Comparison of ENCODE assay signal across 21 cellular contexts in genomic region chr10:99958806-99959205, GRCh38. TPM values are rescaled to one million over a fixed set of nuclear protein-coding genes. Genes with fewer than 3 reads are reported as not detected.
DNase-seq lines count a peak whose midpoint lies in the region; FAIRE-seq and TF ChIP-seq lines count a peak whose summit lies in the region.
"Had no signal": no experiment of that assay in that cellular context is flagged by ENCODE, and none has a peak within 500 bp of the region (broad histone marks: within the 10 kb centered on the region; RNA-seq: fewer than 3 reads in every experiment).

No MANE protein-coding gene starts in this region.

- peaks cover 58% of the 10 kb centered on the region for H3K79me2 ChIP-seq in ACC112 (ENCODE audit: control insufficient read depth, insufficient read depth, low read length, unreplicated experiment)
- peaks cover 57% of the 10 kb centered on the region for H3K79me2 ChIP-seq in smooth muscle cell (ENCODE audit: low read depth)

- H3K36me3 ChIP-seq in ACC112 (ENCODE audit: insufficient read depth, low read length) (peaks cover 35% of the 10 kb centered on the region), mesenchymal stem cell (ENCODE audit: control insufficient read depth in 1 of 2, insufficient read depth in 2 of 2, low read depth in 1 of 2, low read length in 2 of 2) (peaks cover 29 to 30% of the 10 kb centered on the region in 2 experiments), smooth muscle cell (ENCODE audit: low read depth) (peaks cover 13% of the 10 kb centered on the region)
- H3K36me3 ChIP-seq: BE2C had no signal

- WGBS in mesenchymal stem cell = no CpG with 5 or more reads among the region's 6 CpGs
- 94% methylated on average over 6 of the region's 6 CpGs for WGBS in smooth muscle cell (ENCODE audit: low lambda C conversion rate)

- H3K4me2 ChIP-seq in mesenchymal stem cell (ENCODE audit: low read length, poor library complexity, severe bottlenecking) (no peak overlapping the region), smooth muscle cell (peak overlapping the region; percentile 45)

- H4K8ac ChIP-seq in mesenchymal stem cell (ENCODE audit: low read length) = no peak overlapping the region

- no peak for TF ChIP-seq CTCF in smooth muscle cell (IDR thresholded peaks at IDR 0.05; ENCODE audit: borderline replicate concordance, insufficient read depth, poor library complexity, severe bottlenecking)

- H4K91ac ChIP-seq in mesenchymal stem cell (ENCODE audit: low read length) = no peak overlapping the region

- H3K27ac ChIP-seq in ACC112 (ENCODE audit: low read depth, low read length) (peak overlapping the region; percentile 57), mesenchymal stem cell (ENCODE audit: low read length, poor library complexity, severe bottlenecking) (no peak overlapping the region), smooth muscle cell (ENCODE audit: low read depth) (peak overlapping the region; percentile 49)
- H3K27ac ChIP-seq: Peyer's patch, SJSA1 had no signal

- H3K9ac ChIP-seq in mesenchymal stem cell (ENCODE audit: low read length) (peak overlapping the region; percentile 72), smooth muscle cell (ENCODE audit: low read depth) (no peak overlapping the region)

- H3K79me1 ChIP-seq in mesenchymal stem cell (replicated peaks; ENCODE audit: low read length, poor library complexity, severe bottlenecking) = peaks cover 22% of the 10 kb centered on the region

- no peak overlapping the region for H2BK5ac ChIP-seq in mesenchymal stem cell (ENCODE audit: low read depth, low read length, poor library complexity, severe bottlenecking)

- H4K20me1 ChIP-seq in smooth muscle cell (ENCODE audit: low read depth) = no peaks in the 10 kb centered on the region

- H3K23ac ChIP-seq in mesenchymal stem cell (ENCODE audit: low read length in 2 of 2) = no peak overlapping the region

- H2BK12ac ChIP-seq in mesenchymal stem cell (ENCODE audit: low read length in 2 of 2) = no peak overlapping the region

- H3K9me3 ChIP-seq in mesenchymal stem cell (ENCODE audit: control insufficient read depth, low read length) (no peaks in the 10 kb centered on the region), smooth muscle cell (replicated peaks; ENCODE audit: low read depth) (no peaks in the 10 kb centered on the region)
- H3K9me3 ChIP-seq: BE2C, Peyer's patch, SJSA1 had no signal

- FAIRE-seq in endometrium (lab: Jason Lieb, UNC) = peak; percentile 97
- FAIRE-seq: D721Med, GM19239 had no signal

- H3K4ac ChIP-seq in mesenchymal stem cell (ENCODE audit: low read depth in 1 of 2, low read length in 2 of 2) = no peak overlapping the region

- no peak overlapping the region for H2BK15ac ChIP-seq in mesenchymal stem cell (ENCODE audit: low read depth, poor library complexity, severe bottlenecking)

- no peak overlapping the region for H3K14ac ChIP-seq in mesenchymal stem cell (ENCODE audit: low read length in 2 of 2)

- H3K4me3 ChIP-seq in ACC112 (ENCODE audit: low read depth, low read length) (peak overlapping the region; percentile 60), mesenchymal stem cell (ENCODE audit: insufficient read depth in 1 of 2, low read depth in 1 of 2, low read length in 2 of 2) (peak overlapping the region in 1 of 2 experiments; percentile 57), smooth muscle cell (no peak overlapping the region)
- H3K4me3 ChIP-seq: Peyer's patch, SJSA1 had no signal

- no peak overlapping the region for H2AK5ac ChIP-seq in mesenchymal stem cell (ENCODE audit: low read length, severe bottlenecking)

- DNase-seq in mesenchymal stem cell (no peak), smooth muscle cell (lab: John Stamatoyannopoulos, UW; ENCODE audit: unreplicated experiment) (no peak), DMS114 treated with DMSO at 0.1 percent for 48 hours (lab: John Stamatoyannopoulos, UW; ENCODE audit: unreplicated experiment) (no peak), NCI-H146 treated with DMSO at 0.1 percent for 48 hours (lab: John Stamatoyannopoulos, UW; ENCODE audit: unreplicated experiment) (no peak), SK-N-DZ (ENCODE audit: low spot score) (no peak), DMS 273 (lab: John Stamatoyannopoulos, UW; ENCODE audit: unreplicated experiment) (no peak)
- DNase-seq: BE2C, DMS79, H7, MM.1S, NCI-H1092 treated with DMSO at 0.1 percent for 48 hours, NCI-H146, NCI-H2029 treated with DMSO at 0.1 percent for 48 hours, NCI-H345, NCI-H524, Peyer's patch had no signal

- peaks cover 5% of the 10 kb centered on the region for H3F3A ChIP-seq in smooth muscle cell (ENCODE audit: low read depth)

- H2BK120ac ChIP-seq in mesenchymal stem cell (ENCODE audit: low read depth, low read length) = no peak overlapping the region

- H3K18ac ChIP-seq in mesenchymal stem cell (ENCODE audit: low read depth in 1 of 2, low read length in 2 of 2) = no peak overlapping the region

- no peak overlapping the region for H2AFZ ChIP-seq in ACC112 (ENCODE audit: low read length, unreplicated experiment)
- H2AFZ ChIP-seq in mesenchymal stem cell (ENCODE audit: low read depth, low read length) = no peak overlapping the region
- H2AFZ ChIP-seq in smooth muscle cell (ENCODE audit: low read depth) = no peak overlapping the region

- H3K27me3 ChIP-seq in ACC112 (ENCODE audit: insufficient read depth, low read length) = no peaks in the 10 kb centered on the region
- H3K27me3 ChIP-seq in mesenchymal stem cell (ENCODE audit: control insufficient read depth in 1 of 2, insufficient read depth in 1 of 2, low read length in 2 of 2) = no peaks in the 10 kb centered on the region
- H3K27me3 ChIP-seq in smooth muscle cell (ENCODE audit: low read depth) = no peaks in the 10 kb centered on the region
- H3K27me3 ChIP-seq: BE2C, Peyer's patch, SJSA1 had no signal

- H3K4me1 ChIP-seq in ACC112 (ENCODE audit: control insufficient read depth, insufficient read depth, low read length, unreplicated experiment) (peaks cover 17% of the 10 kb centered on the region), mesenchymal stem cell (ENCODE audit: control insufficient read depth, insufficient read depth, low read depth, low read length) (peaks cover 4% of the 10 kb centered on the region), smooth muscle cell (ENCODE audit: low read depth) (no peaks in the 10 kb centered on the region)
- H3K4me1 ChIP-seq: BE2C, Peyer's patch had no signal

RNA-seq across cellular contexts. Expression of gene DNMBP, which starts 50.9 kb away (rescaled TPM):
- polyA plus RNA-seq in mesenchymal stem cell (2013, experiment 1 of 2) = 15.3 TPM
- polyA plus RNA-seq in mesenchymal stem cell (2013, experiment 2 of 2) = 14.3 TPM
- total RNA-seq in smooth muscle cell = 14.1 and 17.9 TPM in 2 replicates
- polyA plus RNA-seq in smooth muscle cell = 9.4 and 12.7 TPM in 2 replicates
- 1.2 and 2.1 TPM in 2 replicates for polyA plus RNA-seq in SK-N-DZ (2014; cell fraction: cytosol; rRNA removed)
- 0.66 and 1.7 TPM in 2 replicates for polyA plus RNA-seq in SK-N-DZ (2014; cell fraction: nucleus; rRNA removed)
